8 cellular contexts compared by ENCODE assay signal in genomic region chr19:2636897-2637683, GRCh38.
A peak's percentile ranks its signal among the peaks of the same experiment; 100 is the strongest.
DNase-seq lines count a peak whose midpoint lies in the region; ATAC-seq and TF ChIP-seq lines count a peak whose summit lies in the region.

No MANE protein-coding gene starts in this region.

- H3K27ac ChIP-seq in PC-3 (ENCODE audit: low read length) = no peak overlapping the region
- H3K27ac ChIP-seq in thoracic aorta = no peak overlapping the region

- TF ChIP-seq CTCF in PC-3 (conservative IDR thresholded peaks at IDR 0.05; ENCODE audit: low read depth, low read length) = peak; percentile 78
- TF ChIP-seq CTCF in fibroblast of villous mesenchyme (IDR thresholded peaks at IDR 0.05; ENCODE audit: insufficient read depth, low read depth, low read length) = peak; percentile 81
- peak; percentile 98 for TF ChIP-seq CTCF in thoracic aorta (IDR thresholded peaks at IDR 0.05)

- H3K4me1 ChIP-seq in PC-3 (ENCODE audit: insufficient read depth, low read length) = peaks cover 15% of the 10 kb centered on the region
- peaks cover 21 to 52% of the 10 kb centered on the region in 2 donors for H3K4me1 ChIP-seq in thoracic aorta (ENCODE audit: control insufficient read depth in 1 of 2, low read depth in 2 of 2)

- H3K27me3 ChIP-seq in PC-3 (ENCODE audit: low read length) (no peaks in the 10 kb centered on the region), thoracic aorta (replicated peaks; ENCODE audit: insufficient read depth) (no peaks in the 10 kb centered on the region)

- no peaks in the 10 kb centered on the region for H4K20me1 ChIP-seq in PC-3 (ENCODE audit: low read length)

- no TSS peak for BruUV-seq in PC-3 (replicated peaks; lab: Mats Ljungman, UMichigan)

- DNase-seq in NCI-H1092 treated with DMSO at 0.1 percent for 48 hours (lab: John Stamatoyannopoulos, UW) (peak; percentile 23), NCI-H1092 (lab: John Stamatoyannopoulos, UW) (no peak), PC-3 (peak; percentile 58), fibroblast of villous mesenchyme (ENCODE audit: low read depth) (peak; percentile 46), nucleus accumbens (lab: John Stamatoyannopoulos, UW) (peak in 46 of 56 donors; percentile 10 to 79 (median 48)), thoracic aorta (ENCODE audit: low spot score) (no peak), middle frontal gyrus (ENCODE audit: extremely low spot score, low spot score) (no peak)
- DNase-seq in activated T-helper 9 cell treated with anti-CD3 and anti-CD28 coated beads, Interleukin-2, amount 50 U/mL, for 16 hours (ENCODE audit: low read depth) = peak; percentile 65

- peak overlapping the region; percentile 81 for H3K4me2 ChIP-seq in PC-3 (ENCODE audit: low read length)

- H3K36me3 ChIP-seq in PC-3 (ENCODE audit: low read depth, low read length) (no peaks in the 10 kb centered on the region), thoracic aorta (no peaks in the 10 kb centered on the region)

- ATAC-seq in PC-3 (peak; percentile 52), thoracic aorta (ENCODE audit: insufficient number of reproducible peaks, low FRiP score, low read depth) (no peak)

- H3K4me3 ChIP-seq in PC-3 (ENCODE audit: low read length) (peak overlapping the region; percentile 56), fibroblast of villous mesenchyme (ENCODE audit: low read depth, low read length) (no peak overlapping the region), thoracic aorta (peak overlapping the region; percentile 23)

- no peaks in the 10 kb centered on the region for H3F3A ChIP-seq in PC-3 (ENCODE audit: low read length, unreplicated experiment)

- POLR2A ChIA-PET in PC-3 (lab: Charles Lee; ENCODE audit: unreplicated experiment) = no interaction called here

- peak overlapping the region; percentile 71 for H2AFZ ChIP-seq in PC-3 (ENCODE audit: low read length)

- H3K9me2 ChIP-seq in PC-3 (replicated peaks; ENCODE audit: low read length) = no peaks in the 10 kb centered on the region

- CTCF ChIA-PET in PC-3 (lab: Charles Lee) = interaction anchor here (0.5 to 1.5 kb wide), 12 partner anchors 10 to 264 kb away, joined by 3 to 11 read pairs (median 4); partner anchors contain the start of gene ZNF57

- no peaks in the 10 kb centered on the region for H3K79me2 ChIP-seq in PC-3 (ENCODE audit: low read length)

- H3K9ac ChIP-seq in PC-3 (ENCODE audit: low read length) = no peak overlapping the region

- intact Hi-C loops in PC-3 (cut with micrococcal nuclease) = no loop called here

- no peaks in the 10 kb centered on the region for H3K9me3 ChIP-seq in PC-3 (ENCODE audit: low read length)
- no peaks in the 10 kb centered on the region for H3K9me3 ChIP-seq in thoracic aorta

Comparison
In these comparisons a context has a peak if more than half of its experiments do, and no peak if none do; other contexts are left out.
1. DNase-seq: peak in NCI-H1092 treated with DMSO at 0.1 percent for 48 hours (single experiment), PC-3 (single experiment), activated T-helper 9 cell treated with anti-CD3 and anti-CD28 coated beads, Interleukin-2, amount 50 U/mL, for 16 hours (single experiment), fibroblast of villous mesenchyme (single experiment) and nucleus accumbens (46 of 56); none in NCI-H1092 (single experiment), thoracic aorta (single experiment) and middle frontal gyrus (single experiment).
2. Peak in every context shown above with its lines, with median percentiles within 50 percentile points of each other: CTCF ChIP-seq.